Comparison of ENCODE assay signal across 14 cellular contexts in genomic region chr4:143701365-143701764, GRCh38. TPM values are rescaled to one million over a fixed set of nuclear protein-coding genes. Genes with fewer than 3 reads are reported as not detected.
A peak's percentile ranks its signal among the peaks of the same experiment; 100 is the strongest.
DNase-seq lines count a peak whose midpoint lies in the region; ATAC-seq and TF ChIP-seq lines count a peak whose summit lies in the region.
"Had no signal": no experiment of that assay in that cellular context is flagged by ENCODE, and none has a peak within 500 bp of the region (broad histone marks: within the 10 kb centered on the region; RNA-seq: fewer than 3 reads in every experiment).

No MANE protein-coding gene starts in this region.

- H3K4me3 Mint-ChIP-seq in activated CD8-positive, alpha-beta memory T cell treated with anti-CD3 and anti-CD28 coated beads, Interleukin-2, amount 10 ng/mL, durations not matched to agents 7 days and 5 days = peak overlapping the region; percentile 66

- peak overlapping the region; percentile 97 for H2AFZ ChIP-seq in MM.1S (ENCODE audit: low read length)

- H3K9me3 Mint-ChIP-seq in activated CD8-positive, alpha-beta memory T cell treated with anti-CD3 and anti-CD28 coated beads, Interleukin-2, amount 10 ng/mL, durations not matched to agents 7 days and 5 days (ENCODE audit: low read depth) = no peaks in the 10 kb centered on the region

- peaks cover 12% of the 10 kb centered on the region for H3K4me1 Mint-ChIP-seq in activated CD8-positive, alpha-beta memory T cell treated with anti-CD3 and anti-CD28 coated beads, Interleukin-2, amount 10 ng/mL, durations not matched to agents 7 days and 5 days

- ATAC-seq in activated CD8-positive, alpha-beta memory T cell treated with anti-CD3 and anti-CD28 coated beads, Interleukin-2, amount 10 ng/mL, durations not matched to agents 7 days and 5 days = peak; percentile 45
- no peak for ATAC-seq in psoas muscle

- no peaks in the 10 kb centered on the region for H3K36me3 Mint-ChIP-seq in activated CD8-positive, alpha-beta memory T cell treated with anti-CD3 and anti-CD28 coated beads, Interleukin-2, amount 10 ng/mL, durations not matched to agents 7 days and 5 days

- DNase-seq in activated CD8-positive, alpha-beta memory T cell treated with anti-CD3 and anti-CD28 coated beads, Interleukin-2, amount 10 ng/mL, durations not matched to agents 7 days and 5 days = peak; percentile 50
- no peak for DNase-seq in activated CD8-positive, alpha-beta memory T cell treated with anti-CD3 and anti-CD28 coated beads for 24 hours
- DNase-seq in MM.1S = peak; percentile 77
- no peak for DNase-seq in dorsolateral prefrontal cortex
- DNase-seq in psoas muscle = no peak
- no peak for DNase-seq in H4 (ENCODE audit: low spot score)
- no peak for DNase-seq in NCI-H2171 (lab: John Stamatoyannopoulos, UW)
- DNase-seq in GM10248 (ENCODE audit: extremely low spot score) = no peak
- DNase-seq: ACHN, midbrain, NCI-H1105, NCI-H510A, SIG-M5, testis had no signal

- CTCF ChIA-PET in activated CD8-positive, alpha-beta memory T cell treated with anti-CD3 and anti-CD28 coated beads, Interleukin-2, amount 10 ng/mL, durations not matched to agents 7 days and 5 days (lab: Charles Lee) = no interaction called here
- CTCF ChIA-PET in GM10248 (lab: Yijun Ruan, JAX) = interaction anchor here (0.7 to 0.9 kb wide), 2 partner anchors 10 to 22 kb away, joined by 3 read pairs; no protein-coding TSS in a partner anchor

- 29 to 36% (median 34%) methylated on average over 6 of the region's 6 CpGs for WGBS in psoas muscle, 3 donors

- H4K20me1 ChIP-seq in MM.1S (ENCODE audit: insufficient read depth, low read length) = no peaks in the 10 kb centered on the region

- H3K27ac Mint-ChIP-seq in activated CD8-positive, alpha-beta memory T cell treated with anti-CD3 and anti-CD28 coated beads, Interleukin-2, amount 10 ng/mL, durations not matched to agents 7 days and 5 days = no peak overlapping the region

- H3K27me3 ChIP-seq in MM.1S (replicated peaks; ENCODE audit: insufficient read depth, low read length) (no peaks in the 10 kb centered on the region), dorsolateral prefrontal cortex (peaks cover 0 to 40% (median 25%) of the 10 kb centered on the region in 45 donors), psoas muscle (ENCODE audit: insufficient read depth in 3 of 3, low read length in 2 of 3) (peaks cover 4 to 41% (median 17%) of the 10 kb centered on the region in 3 donors)
- H3K27me3 ChIP-seq: testis had no signal

- H3K9me3 ChIP-seq in MM.1S (replicated peaks; ENCODE audit: insufficient read depth, low read length) = no peaks in the 10 kb centered on the region
- no peaks in the 10 kb centered on the region for H3K9me3 ChIP-seq in psoas muscle
- H3K9me3 ChIP-seq: testis had no signal

- no peaks in the 10 kb centered on the region for H3K79me2 ChIP-seq in MM.1S (ENCODE audit: low read length)

- H3K36me3 ChIP-seq in MM.1S (replicated peaks; ENCODE audit: insufficient read depth, low read length) = no peaks in the 10 kb centered on the region
- H3K36me3 ChIP-seq in psoas muscle (ENCODE audit: insufficient read depth in 1 of 2, low read depth in 1 of 2) = no peaks in the 10 kb centered on the region

- POLR2A ChIA-PET in GM10248 (lab: Yijun Ruan, JAX) = no interaction called here

- H3K9me2 ChIP-seq in MM.1S (replicated peaks; ENCODE audit: insufficient read depth, low read length) = no peaks in the 10 kb centered on the region

- peak overlapping the region; percentile 24; the same call in 1 of the 2 replicates for H3K9ac ChIP-seq in MM.1S (ENCODE audit: low read length)

- H3K4me2 ChIP-seq in MM.1S (ENCODE audit: low read depth, low read length) = peak overlapping the region; percentile 94

- H3F3A ChIP-seq in MM.1S (ENCODE audit: insufficient read depth, low read length) = peaks cover 7% of the 10 kb centered on the region; the same call in 1 of the 2 replicates

- TF ChIP-seq CTCF in MM.1S (IDR thresholded peaks at IDR 0.05; ENCODE audit: low read length) = no peak
- TF ChIP-seq CTCF in dorsolateral prefrontal cortex (IDR thresholded peaks at IDR 0.05 in 54 of 56, conservative IDR thresholded peaks at IDR 0.05 in 2 of 56; ENCODE audit: low read depth in 1 of 56, partially characterized antibody in 56 of 56) = no peak
- TF ChIP-seq CTCF in psoas muscle (IDR thresholded peaks at IDR 0.05) = no peak
- TF ChIP-seq CTCF in GM10248 (IDR thresholded peaks at IDR 0.05; ENCODE audit: control extremely low read depth, extremely low read depth, low read depth, missing control alignments) = no peak

- peak overlapping the region; percentile 75 for H3K4me3 ChIP-seq in MM.1S (ENCODE audit: low read length)
- peak overlapping the region in 51 of 59 donors; percentile 37 to 70 (median 53) for H3K4me3 ChIP-seq in dorsolateral prefrontal cortex
- peak overlapping the region; percentile 59 for H3K4me3 ChIP-seq in psoas muscle

- H3K27me3 Mint-ChIP-seq in activated CD8-positive, alpha-beta memory T cell treated with anti-CD3 and anti-CD28 coated beads, Interleukin-2, amount 10 ng/mL, durations not matched to agents 7 days and 5 days = peaks cover 48% of the 10 kb centered on the region

- H3K4me1 ChIP-seq in MM.1S (ENCODE audit: low read length) (no peaks in the 10 kb centered on the region), psoas muscle (peaks cover 14% of the 10 kb centered on the region)

- intact Hi-C loops in dorsolateral prefrontal cortex (cut with DNase I) = no loop called here
- intact Hi-C loops in psoas muscle (cut with DNase I) = no loop called here

- 0 out of 2 replicates have a peak overlapping the region, but pooled peaks have one; percentile 1 for H3K27ac ChIP-seq in MM.1S (ENCODE audit: low read length)
- no peak overlapping the region for H3K27ac ChIP-seq in dorsolateral prefrontal cortex
- no peak overlapping the region for H3K27ac ChIP-seq in psoas muscle
- H3K27ac ChIP-seq: testis had no signal

RNA-seq across cellular contexts. Expression of gene FREM3, which starts 0.9 kb away (rescaled TPM):
- not detected for total RNA-seq in activated CD8-positive, alpha-beta memory T cell treated with anti-CD3 and anti-CD28 coated beads, Interleukin-2, amount 10 ng/mL, durations not matched to agents 7 days and 5 days
- 10 to 100 TPM in 2 of 120 experiments, 1 to 10 TPM in 108, under 1 TPM in 10; 0.11 to 13.9 (median 2.9) TPM for total RNA-seq in dorsolateral prefrontal cortex
- total RNA-seq in psoas muscle = not detected
- under 1 TPM in 1 of 3 donors, not detected in 2; 0.01 TPM for polyA plus RNA-seq in psoas muscle
- total RNA-seq in H4 (2014; rRNA removed; shearing (Covaris generic)) = not detected in 2 replicates

Comparison
In these comparisons a context has a peak if more than half of its experiments do, and no peak if none do; other contexts are left out.
1. DNase-seq: peak in activated CD8-positive, alpha-beta memory T cell treated with anti-CD3 and anti-CD28 coated beads, Interleukin-2, amount 10 ng/mL, durations not matched to agents 7 days and 5 days (single experiment) and MM.1S (single experiment); none in activated CD8-positive, alpha-beta memory T cell treated with anti-CD3 and anti-CD28 coated beads for 24 hours (single experiment), dorsolateral prefrontal cortex (0 of 10), psoas muscle (0 of 2), H4 (single experiment), NCI-H2171 (single experiment) and GM10248 (single experiment).
2. Peak in every context shown above with its lines, with median percentiles within 50 percentile points of each other: H3K4me3 ChIP-seq.